11 cellular contexts compared by ENCODE assay signal in the genomic region with DNA sequence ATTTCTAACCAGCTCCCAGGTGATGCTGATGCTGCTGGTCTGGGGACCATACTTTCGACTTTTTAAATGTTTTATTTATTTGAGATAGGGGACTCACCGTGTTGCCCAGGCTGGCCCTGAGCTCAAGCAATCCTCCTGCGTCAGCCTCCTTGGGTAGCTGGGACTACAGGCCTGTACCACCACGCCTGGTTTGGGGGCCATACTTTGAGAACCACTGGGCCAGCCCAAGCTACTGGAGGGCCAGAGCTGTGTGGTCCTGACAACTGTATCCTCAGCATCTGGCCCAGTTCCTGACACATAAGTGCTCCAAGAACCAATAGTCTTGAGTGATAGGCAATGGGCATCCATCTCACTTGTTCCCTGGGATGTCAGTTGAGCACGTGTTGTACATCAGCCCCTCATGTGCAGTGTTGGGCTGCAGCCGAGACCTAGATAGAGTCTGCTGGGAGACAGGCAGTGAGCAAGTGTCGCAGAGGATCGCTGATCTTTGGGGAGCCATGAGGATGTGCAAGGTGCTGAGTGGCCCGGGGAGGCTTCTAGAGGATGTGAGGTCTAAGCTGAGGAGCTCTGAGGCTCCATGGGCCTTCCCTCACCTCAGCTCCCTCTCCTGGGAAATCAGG. TPM values are rescaled to one million over a fixed set of nuclear protein-coding genes. Genes with fewer than 3 reads are reported as not detected.
DNase-seq lines count a peak whose midpoint lies in the region; ATAC-seq and TF ChIP-seq lines count a peak whose summit lies in the region.
"Had no signal": no experiment of that assay in that cellular context is flagged by ENCODE, and none has a peak within 500 bp of the region (broad histone marks: within the 10 kb centered on the region; RNA-seq: fewer than 3 reads in every experiment).

No MANE protein-coding gene starts in this region.

- POLR2A ChIA-PET in Caco-2 (lab: Charles Lee) = interaction anchor here (0.6 kb wide), 1 partner anchor 290 kb away, joined by 3 read pairs; no protein-coding TSS in a partner anchor

- TF ChIP-seq CTCF in Caco-2 (IDR thresholded peaks at IDR 0.05; ENCODE audit: insufficient read depth in 1 of 2, low read depth in 1 of 2, low read length in 1 of 2, severe bottlenecking in 1 of 2, unreplicated experiment in 1 of 2) = no peak

- H3K27ac ChIP-seq in HUES6 (ENCODE audit: low read depth, low read length) = no peak overlapping the region

- H3K9ac ChIP-seq in HUES6 (ENCODE audit: low read length) = no peak overlapping the region

- H3K27me3 ChIP-seq in Caco-2 (replicated peaks; ENCODE audit: control insufficient read depth, insufficient read depth, low read length) (no peaks in the 10 kb centered on the region), HUES6 (ENCODE audit: control insufficient read depth, insufficient read depth, low read length) (no peaks in the 10 kb centered on the region)

- no peaks in the 10 kb centered on the region for H3K9me3 ChIP-seq in Caco-2
- H3K9me3 ChIP-seq in HUES6 (ENCODE audit: control insufficient read depth, insufficient read depth, low read depth, low read length) = no peaks in the 10 kb centered on the region

- H3K4me3 Mint-ChIP-seq in Caco-2 (ENCODE audit: unreplicated experiment) (peak overlapping the region; percentile 89), naive B cell (peak overlapping the region; percentile 84 to 95 (median 88))
- H3K4me3 Mint-ChIP-seq in activated T-helper 17 cell treated with anti-CD3 and anti-CD28 coated beads, Interleukin-2, amount 50 U/mL, for 72 hours = peak overlapping the region; percentile 93

- CTCF ChIA-PET in Caco-2 (lab: Charles Lee) = interaction anchor here (0.7 kb wide), 1 partner anchor 25 kb away, joined by 3 read pairs; no protein-coding TSS in a partner anchor

- H3K36me3 Mint-ChIP-seq in Caco-2 (ENCODE audit: insufficient read depth, unreplicated experiment) (peaks cover 12% of the 10 kb centered on the region), naive B cell (peaks cover 0 to 10% of the 10 kb centered on the region in 2 donors)
- peaks cover 26% of the 10 kb centered on the region for H3K36me3 Mint-ChIP-seq in activated T-helper 17 cell treated with anti-CD3 and anti-CD28 coated beads, Interleukin-2, amount 50 U/mL, for 72 hours (ENCODE audit: low read depth)

- H3K4me3 ChIP-seq in Caco-2 (ENCODE audit: low read depth, low read length) (no peak overlapping the region), HUES6 (ENCODE audit: low read depth, low read length) (0 out of 2 replicates have a peak overlapping the region, but pooled peaks have one; percentile 12)

- BruUV-seq in Caco-2 (replicated peaks; lab: Mats Ljungman, UMichigan) = no TSS peak

- H3K36me3 ChIP-seq in Caco-2 (ENCODE audit: control insufficient read depth, insufficient read depth, low read length) = peaks cover 1% of the 10 kb centered on the region; the same call in 1 of the 2 replicates
- H3K36me3 ChIP-seq in HUES6 (ENCODE audit: control insufficient read depth, insufficient read depth, low read length) = peaks cover 13% of the 10 kb centered on the region

- H3K4me1 Mint-ChIP-seq in Caco-2 (ENCODE audit: low read depth, unreplicated experiment) (peaks cover 5% of the 10 kb centered on the region), naive B cell (peaks cover 41 to 58% (median 47%) of the 10 kb centered on the region in 3 donors)
- H3K4me1 Mint-ChIP-seq in activated T-helper 17 cell treated with anti-CD3 and anti-CD28 coated beads, Interleukin-2, amount 50 U/mL, for 72 hours = peaks cover 22% of the 10 kb centered on the region

- intact Hi-C loops in Caco-2 (cut with micrococcal nuclease; ENCODE audit: unreplicated experiment) = no loop called here

- H3K27ac Mint-ChIP-seq in Caco-2 (ENCODE audit: unreplicated experiment) (peak overlapping the region; percentile 39), naive B cell (peak overlapping the region in 3 of 6 donors; percentile 16 to 83 (median 76))
- H3K27ac Mint-ChIP-seq in activated T-helper 17 cell treated with anti-CD3 and anti-CD28 coated beads, Interleukin-2, amount 50 U/mL, for 72 hours = peak overlapping the region; percentile 66

- no peaks in the 10 kb centered on the region for H3K27me3 Mint-ChIP-seq in Caco-2 (ENCODE audit: insufficient read depth, unreplicated experiment)
- H3K27me3 Mint-ChIP-seq in activated T-helper 17 cell treated with anti-CD3 and anti-CD28 coated beads, Interleukin-2, amount 50 U/mL, for 72 hours = no peaks in the 10 kb centered on the region
- no peaks in the 10 kb centered on the region for H3K27me3 Mint-ChIP-seq in naive B cell

- H3K9me3 Mint-ChIP-seq in Caco-2 (ENCODE audit: unreplicated experiment) (no peaks in the 10 kb centered on the region), naive B cell (no peaks in the 10 kb centered on the region)
- no peaks in the 10 kb centered on the region for H3K9me3 Mint-ChIP-seq in activated T-helper 17 cell treated with anti-CD3 and anti-CD28 coated beads, Interleukin-2, amount 50 U/mL, for 72 hours

- ATAC-seq in activated T-helper 17 cell treated with anti-CD3 and anti-CD28 coated beads, Interleukin-2, amount 50 U/mL, for 72 hours (replicated peaks) = no peak
- ATAC-seq in naive B cell (ENCODE audit: low read depth in 2 of 2) = no peak
- no peak for ATAC-seq in left lobe of liver

- DNase-seq in Caco-2 (no peak), naive B cell (no peak), NCI-H2196 treated with DMSO at 0.1 percent for 48 hours (lab: John Stamatoyannopoulos, UW; ENCODE audit: unreplicated experiment) (no peak), left lobe of liver (ENCODE audit: low spot score) (no peak), HT-29 (ENCODE audit: low spot score) (no peak)
- DNase-seq: DMS153; NCI-H1436 treated with DMSO at 0.1 percent for 48 hours; nucleus accumbens; stimulated activated CD8-positive, alpha-beta memory T cell treated with anti-CD3 and anti-CD28 coated beads, Interleukin-4, amount 100 ng/mL, for 48 hours had no signal

- H3K4me1 ChIP-seq in Caco-2 = 0 out of 2 replicates have a peak, but pooled peaks cover 3% of the 10 kb centered on the region
- H3K4me1 ChIP-seq in HUES6 (ENCODE audit: control insufficient read depth, insufficient read depth, low read length) = peaks cover 36% of the 10 kb centered on the region

RNA-seq across cellular contexts. Expression of gene RMI2, which starts 1.6 kb away (rescaled TPM):
- total RNA-seq in Caco-2 (2022) (47.4 and 52.7 TPM in 2 replicates), left lobe of liver (0.70 TPM)
- 10 to 100 TPM; 31.6 to 34.3 TPM for total RNA-seq in activated T-helper 17 cell treated with anti-CD3 and anti-CD28 coated beads, Interleukin-2, amount 50 U/mL, for 72 hours
- polyA plus RNA-seq in naive B cell (ENCODE audit: low read depth in 6 of 6) = 10 to 100 TPM; 18.1 to 38.3 (median 30.0) TPM
- total RNA-seq in HT-29 (2014; rRNA removed; shearing (Covaris generic)) = 15.8 and 20.9 TPM in 2 replicates
